Comparison of ENCODE assay signal across 28 cellular contexts in genomic region chr1:156836892-156837291, GRCh38. TPM values are rescaled to one million over a fixed set of nuclear protein-coding genes. Genes with fewer than 3 reads are reported as not detected.
"Had no signal": no experiment of that assay in that cellular context is flagged by ENCODE, and none has a peak within 500 bp of the region (broad histone marks: within the 10 kb centered on the region; RNA-seq: fewer than 3 reads in every experiment).

No MANE protein-coding gene starts in this region.

- ATAC-seq: esophagus mucosa, left ventricle myocardium superior, SK-N-SH treated with all-trans-retinoic acid at 6 μM for 48 hours, upper lobe of right lung had no signal

- DNase-seq: activated CD4-positive, alpha-beta T cell treated with anti-CD3 and anti-CD28 coated beads for 1 hour; activated CD4-positive, alpha-beta T cell treated with anti-CD3 and anti-CD28 coated beads, Interleukin-2, amount 50 U/mL, for 48 hours; activated gamma-delta T cell treated with Interleukin-2 at 50 U/mL for 16 hours; activated T-cell treated with anti-CD3 and anti-CD28 coated beads, Interleukin-2, amount 50 U/mL, for 4 hours; colonic mucosa; dorsolateral prefrontal cortex; effector memory CD8-positive, alpha-beta T cell; foreskin melanocyte; glutamatergic neuron; hippocampal formation; left ventricle myocardium superior; mammary epithelial cell; stimulated activated CD4-positive, alpha-beta T cell treated with anti-CD3 and anti-CD28 coated beads, Interleukin-2, amount 100 ng/mL, for 48 hours; stimulated activated naive CD4-positive, alpha-beta T cell treated with Interleukin-2 at 50 U/mL for 16 hours; substantia nigra; T-helper 9 cell; thyroid gland; upper lobe of right lung had no signal

- H3K4me1 ChIP-seq: breast epithelium, colonic mucosa, prostate gland, thyroid gland, upper lobe of right lung had no signal

- H3K27ac Mint-ChIP-seq: mesothelial cell of epicardium had no signal

- H3K4me3 ChIP-seq: breast epithelium, colonic mucosa, dorsolateral prefrontal cortex, prostate gland, thyroid gland, upper lobe of right lung had no signal

- FAIRE-seq: astrocyte, endothelial cell of umbilical vein had no signal

- H3K4me3 Mint-ChIP-seq: activated T-cell treated with anti-CD3 and anti-CD28 coated beads, Interleukin-2, amount 50 U/mL, for 4 hours; mesothelial cell of epicardium; naive thymus-derived CD8-positive, alpha-beta T cell had no signal

- H3K9me3 Mint-ChIP-seq: activated naive CD4-positive, alpha-beta T cell treated with anti-CD3 and anti-CD28 coated beads, Interleukin-2, amount 50 U/mL, for 72 hours; activated T-cell treated with anti-CD3 and anti-CD28 coated beads, Interleukin-2, amount 50 U/mL, for 4 hours; effector memory CD8-positive, alpha-beta T cell; mesothelial cell of epicardium; naive thymus-derived CD8-positive, alpha-beta T cell had no signal

- H3K36me3 Mint-ChIP-seq: activated naive CD4-positive, alpha-beta T cell treated with anti-CD3 and anti-CD28 coated beads, Interleukin-2, amount 50 U/mL, for 72 hours; mesothelial cell of epicardium; naive thymus-derived CD8-positive, alpha-beta T cell had no signal

- H3K27ac ChIP-seq: breast epithelium, colonic mucosa, dorsolateral prefrontal cortex, prostate gland, thyroid gland, upper lobe of right lung had no signal

- H3K36me3 ChIP-seq: breast epithelium, colonic mucosa, prostate gland, thyroid gland, upper lobe of right lung had no signal

- H3K9me3 ChIP-seq: breast epithelium, colonic mucosa, prostate gland, thyroid gland, upper lobe of right lung had no signal

- H3K27me3 ChIP-seq: colonic mucosa, thyroid gland had no signal

RNA-seq across cellular contexts. Expression of gene SH2D2A, which starts 20.2 kb away (rescaled TPM):
- total RNA-seq: osteocyte had no signal

RNA-seq across cellular contexts. Expression of gene INSRR, which starts 22.0 kb away (rescaled TPM):
- total RNA-seq: colonic mucosa; endothelial cell of umbilical vein; esophagus mucosa; mammary epithelial cell; naive thymus-derived CD8-positive, alpha-beta T cell; thyroid gland; upper lobe of right lung had no signal
- polyA plus RNA-seq: endothelial cell of umbilical vein; mammary epithelial cell; naive thymus-derived CD8-positive, alpha-beta T cell had no signal

RNA-seq across cellular contexts. Expression of gene NTRK1, which starts 23.8 kb away (rescaled TPM):
- total RNA-seq: endothelial cell of umbilical vein; mammary epithelial cell; naive thymus-derived CD8-positive, alpha-beta T cell; osteocyte had no signal
- polyA plus RNA-seq: mammary epithelial cell had no signal

RNA-seq across cellular contexts. Expression of gene PEAR1, which starts 56.6 kb away (rescaled TPM):
- polyA plus RNA-seq: naive thymus-derived CD8-positive, alpha-beta T cell had no signal
